In genomic region chr3:190076601-190077444, GRCh38 we compare ENCODE assay signal across 11 cellular contexts. TPM values are rescaled to one million over a fixed set of nuclear protein-coding genes. Genes with fewer than 3 reads are reported as not detected.
A peak's percentile ranks its signal among the peaks of the same experiment; 100 is the strongest.
DNase-seq lines count a peak whose midpoint lies in the region; ATAC-seq and TF ChIP-seq lines count a peak whose summit lies in the region.
"Had no signal": no experiment of that assay in that cellular context is flagged by ENCODE, and none has a peak within 500 bp of the region (broad histone marks: within the 10 kb centered on the region; RNA-seq: fewer than 3 reads in every experiment).

No MANE protein-coding gene starts in this region.

- H3K4me1 ChIP-seq in HEK293 (ENCODE audit: control insufficient read depth, insufficient read depth, low read length) (no peaks in the 10 kb centered on the region; the same call in 1 of the 2 replicates), ascending aorta (peaks cover 4 to 16% of the 10 kb centered on the region in 2 donors), stomach (peaks cover 3 to 22% (median 10%) of the 10 kb centered on the region in 4 donors)
- H3K4me1 ChIP-seq: parathyroid adenoma had no signal

- no peak overlapping the region for H3K27ac Mint-ChIP-seq in activated T-cell treated with anti-CD3 and anti-CD28 coated beads, Interleukin-2, amount 50 U/mL, for 72 hours
- H3K27ac Mint-ChIP-seq: activated T-helper 2 cell treated with anti-CD3 and anti-CD28 coated beads, Interferon-gamma antibody, Interleukin-2, Interleukin-4, amounts not matched to agents 10 μg/mL and 5 μg/mL and 100 μg/mL, durations not matched to agents 14 hours and 24 hours and 36 hours had no signal

- peaks cover 0 to 1% of the 10 kb centered on the region in 2 donors for H3K36me3 Mint-ChIP-seq in activated T-cell treated with anti-CD3 and anti-CD28 coated beads, Interleukin-2, amount 50 U/mL, for 72 hours (ENCODE audit: insufficient read depth in 2 of 2)

- no peak for TF ChIP-seq CTCF in HEK293 (tag by site-specific recombination; IDR thresholded peaks at IDR 0.05)
- TF ChIP-seq CTCF in ascending aorta (IDR thresholded peaks at IDR 0.05): no peak
- TF ChIP-seq CTCF in stomach (IDR thresholded peaks at IDR 0.05): no peak

- in situ Hi-C loops in G401 (cut with HindIII; ENCODE audit: low sequenced_read_pairs): loop anchor here (25.0 kb wide), 1 partner anchor 115 kb away; no protein-coding TSS in a partner anchor

- no peak for TF ChIP-seq EP300 in stomach (IDR thresholded peaks at IDR 0.05)

- H3K36me3 ChIP-seq in HEK293 (ENCODE audit: control insufficient read depth in 2 of 2, insufficient read depth in 1 of 2, low read length in 2 of 2): no peaks in the 10 kb centered on the region
- H3K36me3 ChIP-seq in ascending aorta: no peaks in the 10 kb centered on the region
- no peaks in the 10 kb centered on the region for H3K36me3 ChIP-seq in stomach

- H3K27me3 Mint-ChIP-seq in activated T-cell treated with anti-CD3 and anti-CD28 coated beads, Interleukin-2, amount 50 U/mL, for 72 hours (ENCODE audit: low read depth): peaks cover 34% of the 10 kb centered on the region

- H3K9me3 ChIP-seq in HEK293 (ENCODE audit: control insufficient read depth, insufficient read depth, low read depth, low read length): no peaks in the 10 kb centered on the region
- H3K9me3 ChIP-seq in ascending aorta: no peaks in the 10 kb centered on the region
- H3K9me3 ChIP-seq in stomach: no peaks in the 10 kb centered on the region

- no peaks in the 10 kb centered on the region for H3K27me3 ChIP-seq in ascending aorta
- no peaks in the 10 kb centered on the region for H3K27me3 ChIP-seq in stomach

- CTCF ChIA-PET in HEK293 (lab: Yijun Ruan, JAX): interaction anchor here (0.6 to 0.7 kb wide), 2 partner anchors 256 to 354 kb away, joined by 3 read pairs; no protein-coding TSS in a partner anchor

- H3K9me3 Mint-ChIP-seq in activated T-cell treated with anti-CD3 and anti-CD28 coated beads, Interleukin-2, amount 50 U/mL, for 72 hours: no peaks in the 10 kb centered on the region
- H3K9me3 Mint-ChIP-seq: activated T-helper 2 cell treated with anti-CD3 and anti-CD28 coated beads, Interferon-gamma antibody, Interleukin-2, Interleukin-4, amounts not matched to agents 10 μg/mL and 5 μg/mL and 100 μg/mL, durations not matched to agents 14 hours and 24 hours and 36 hours had no signal

- DNase-seq in ascending aorta (ENCODE audit: low spot score in 2 of 2) (peak; percentile 27 to 89), iPS-NIHi11 (ENCODE audit: low spot score) (peak; percentile 71), stomach (no peak), G401 (ENCODE audit: low spot score) (no peak), NCI-H510A treated with DMSO at 0.1 percent for 48 hours (lab: John Stamatoyannopoulos, UW) (no peak)
- no peak for DNase-seq in activated CD4-positive, alpha-beta T cell treated with anti-CD3 and anti-CD28 coated beads for 48 hours
- DNase-seq in activated T-cell treated with anti-CD3 and anti-CD28 coated beads, Interleukin-2, amount 50 U/mL, for 72 hours: no peak
- DNase-seq: NCI-H345 had no signal

- TF ChIP-seq POLR2A in stomach (IDR thresholded peaks at IDR 0.05): no peak

- H3K4me1 Mint-ChIP-seq in activated T-cell treated with anti-CD3 and anti-CD28 coated beads, Interleukin-2, amount 50 U/mL, for 72 hours (ENCODE audit: low read depth): no peaks in the 10 kb centered on the region

- H3K27ac ChIP-seq in HEK293 (ENCODE audit: extremely low read depth, low read depth, low read length): no peak overlapping the region
- peak overlapping the region; percentile 77 to 78 for H3K27ac ChIP-seq in ascending aorta
- peak overlapping the region in 4 of 5 donors; percentile 2 to 52 (median 16) for H3K27ac ChIP-seq in stomach
- H3K27ac ChIP-seq: parathyroid adenoma had no signal

- intact Hi-C loops in ascending aorta (cut with DNase I) (loop anchor here (1.0 to 5.0 kb wide), 2 partner anchors 17 to 45 kb away; partner anchors contain the start of gene P3H2), stomach (cut with DNase I; ENCODE audit: low total_unique reads) (no loop called here)

- H3K4me3 ChIP-seq in HEK293 (ENCODE audit: low read depth, low read length): no peak overlapping the region
- H3K4me3 ChIP-seq in ascending aorta: no peak overlapping the region
- no peak overlapping the region for H3K4me3 ChIP-seq in stomach

- ATAC-seq in activated T-cell treated with anti-CD3 and anti-CD28 coated beads, Interleukin-2, amount 50 U/mL, for 72 hours (replicated peaks in 1 of 2): no peak

- POLR2A ChIA-PET in HEK293 (lab: Yijun Ruan, JAX): no interaction called here

- 47 to 58% (median 54%) methylated on average over 1 of the region's 1 CpG for WGBS in stomach, 5 donors

- no peak overlapping the region for H3K4me3 Mint-ChIP-seq in activated T-cell treated with anti-CD3 and anti-CD28 coated beads, Interleukin-2, amount 50 U/mL, for 72 hours

TF ChIP-seq in HEK293, 187 proteins besides CTCF, POLR2A, EP300 and RAD21 (continues in another document):
- TF ChIP-seq ZNF768 (tag by site-specific recombination; IDR thresholded peaks at IDR 0.05) (no peak), HIC1 (tag by site-specific recombination; IDR thresholded peaks at IDR 0.05) (no peak), ZSCAN23 (tag by site-specific recombination; IDR thresholded peaks at IDR 0.05) (no peak), ZNF433 (tag by site-specific recombination; IDR thresholded peaks at IDR 0.05; ENCODE audit: low read depth) (no peak), ZNF24 (tag by site-specific recombination; IDR thresholded peaks at IDR 0.05) (no peak), ZNF624 (tag by site-specific recombination; IDR thresholded peaks at IDR 0.05) (no peak), ZNF585B (tag by site-specific recombination; IDR thresholded peaks at IDR 0.05) (no peak), OSR2 (tag by site-specific recombination; IDR thresholded peaks at IDR 0.05) (no peak), SCRT2 (tag by site-specific recombination; IDR thresholded peaks at IDR 0.05) (no peak), HOXA7 (CRISPR knock-in tag; IDR thresholded peaks at IDR 0.05; ENCODE audit: borderline replicate concordance) (no peak), ZNF521 (tag by site-specific recombination; IDR thresholded peaks at IDR 0.05) (no peak), ZNF549 (tag by site-specific recombination; IDR thresholded peaks at IDR 0.05) (no peak), ZNF211 (tag by site-specific recombination; IDR thresholded peaks at IDR 0.05; ENCODE audit: low read depth) (no peak), ZNF362 (tag by site-specific recombination; IDR thresholded peaks at IDR 0.05) (peak; percentile 64), KLF7 (tag by site-specific recombination; IDR thresholded peaks at IDR 0.05; ENCODE audit: borderline replicate concordance) (no peak), GLIS2 (tag by site-specific recombination; IDR thresholded peaks at IDR 0.05) (no peak), ZNF610 (tag by site-specific recombination; IDR thresholded peaks at IDR 0.05; ENCODE audit: borderline replicate concordance) (no peak), ZBTB48 (tag by site-specific recombination; IDR thresholded peaks at IDR 0.05) (no peak), ELK4 (IDR thresholded peaks at IDR 0.05; ENCODE audit: borderline replicate concordance, low read depth, low read length) (no peak)

RNA-seq across cellular contexts. Expression of gene P3H2, which starts 43.9 kb away (rescaled TPM):
- total RNA-seq in ascending aorta (15.6 TPM), stomach (10 to 100 TPM; 14.5 to 46.1 (median 29.0) TPM)
- 1 to 10 TPM; 1.4 to 4.9 (median 4.7) TPM for polyA plus RNA-seq in stomach
- 56.7 and 102 TPM in 2 replicates for total RNA-seq in G401 (2014; rRNA removed; shearing (Covaris generic))
- total RNA-seq in activated T-cell treated with anti-CD3 and anti-CD28 coated beads, Interleukin-2, amount 50 U/mL, for 72 hours: not detected
- total RNA-seq: activated T-helper 2 cell treated with anti-CD3 and anti-CD28 coated beads, Interferon-gamma antibody, Interleukin-2, Interleukin-4, amounts not matched to agents 10 μg/mL and 5 μg/mL and 100 μg/mL, durations not matched to agents 14 hours and 24 hours and 36 hours had no signal

Comparison
In these comparisons a context has a peak if more than half of its experiments do, and no peak if none do; other contexts are left out.
1. DNase-seq: peak in ascending aorta (2 of 2) and iPS-NIHi11 (single experiment); none in stomach (single experiment), G401 (single experiment), activated CD4-positive, alpha-beta T cell treated with anti-CD3 and anti-CD28 coated beads for 48 hours (single experiment), activated T-cell treated with anti-CD3 and anti-CD28 coated beads, Interleukin-2, amount 50 U/mL, for 72 hours (0 of 2) and NCI-H510A treated with DMSO at 0.1 percent for 48 hours (single experiment).
2. RNA of gene P3H2, which starts 43.9 kb away (total RNA-seq): 56.7 to 102 TPM in G401, 14.5 to 46.1 TPM in stomach and 15.6 TPM in ascending aorta (single experiment); not detected in activated T-cell treated with anti-CD3 and anti-CD28 coated beads, Interleukin-2, amount 50 U/mL, for 72 hours; every median in the first group is over 10 times any median in the second.